Comparison of ENCODE assay signal across 9 cellular contexts in genomic region chr7:140640727-140641531, GRCh38. TPM values are rescaled to one million over a fixed set of nuclear protein-coding genes. Genes with fewer than 3 reads are reported as not detected.
DNase-seq lines count a peak whose midpoint lies in the region; ATAC-seq and TF ChIP-seq lines count a peak whose summit lies in the region.
"Had no signal": no experiment of that assay in that cellular context is flagged by ENCODE, and none has a peak within 500 bp of the region (broad histone marks: within the 10 kb centered on the region; RNA-seq: fewer than 3 reads in every experiment).

A gene with protein sequence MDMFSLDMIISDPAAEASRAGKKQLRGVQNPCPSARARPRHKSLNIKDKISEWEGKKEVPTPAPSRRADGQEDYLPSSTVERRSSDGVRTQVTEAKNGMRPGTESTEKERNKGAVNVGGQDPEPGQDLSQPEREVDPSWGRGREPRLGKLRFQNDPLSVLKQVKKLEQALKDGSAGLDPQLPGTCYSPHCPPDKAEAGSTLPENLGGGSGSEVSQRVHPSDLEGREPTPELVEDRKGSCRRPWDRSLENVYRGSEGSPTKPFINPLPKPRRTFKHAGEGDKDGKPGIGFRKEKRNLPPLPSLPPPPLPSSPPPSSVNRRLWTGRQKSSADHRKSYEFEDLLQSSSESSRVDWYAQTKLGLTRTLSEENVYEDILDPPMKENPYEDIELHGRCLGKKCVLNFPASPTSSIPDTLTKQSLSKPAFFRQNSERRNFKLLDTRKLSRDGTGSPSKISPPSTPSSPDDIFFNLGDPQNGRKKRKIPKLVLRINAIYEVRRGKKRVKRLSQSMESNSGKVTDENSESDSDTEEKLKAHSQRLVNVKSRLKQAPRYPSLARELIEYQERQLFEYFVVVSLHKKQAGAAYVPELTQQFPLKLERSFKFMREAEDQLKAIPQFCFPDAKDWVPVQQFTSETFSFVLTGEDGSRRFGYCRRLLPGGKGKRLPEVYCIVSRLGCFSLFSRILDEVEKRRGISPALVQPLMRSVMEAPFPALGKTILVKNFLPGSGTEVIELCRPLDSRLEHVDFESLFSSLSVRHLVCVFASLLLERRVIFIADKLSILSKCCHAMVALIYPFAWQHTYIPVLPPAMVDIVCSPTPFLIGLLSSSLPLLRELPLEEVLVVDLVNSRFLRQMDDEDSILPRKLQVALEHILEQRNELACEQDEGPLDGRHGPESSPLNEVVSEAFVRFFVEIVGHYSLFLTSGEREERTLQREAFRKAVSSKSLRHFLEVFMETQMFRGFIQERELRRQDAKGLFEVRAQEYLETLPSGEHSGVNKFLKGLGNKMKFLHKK (minus strand): TSS chr7:140640813. CDS start chr7:140602397, 38,416 bp downstream.

- no peaks in the 10 kb centered on the region for H3K9me3 Mint-ChIP-seq in T-cell

- no peak for TF ChIP-seq CTCF in AG10803 (conservative IDR thresholded peaks at IDR 0.05; ENCODE audit: low read length)

- peak in 3 of 4 experiments; percentile 10 to 52 (median 34) for ATAC-seq in T-cell (replicated peaks in 1 of 4)

- peaks cover 59 to 66% of the 10 kb centered on the region in 2 donors for H3K27me3 Mint-ChIP-seq in T-cell

- POLR2A ChIA-PET in HEK293T (lab: Yijun Ruan, JAX) (interaction anchor here (0.6 to 1.5 kb wide), 5 partner anchors 12 to 163 kb away, joined by 3 to 5 read pairs (median 3); no protein-coding TSS in a partner anchor), T-cell (lab: Charles Lee) (no interaction called here)

- H3K4me1 Mint-ChIP-seq in T-cell, result peaks cover 15 to 24% (median 21%) of the 10 kb centered on the region in 3 donors

- peak within 1 kb of the TSS in 1 of 2 donors; percentile 40 for H3K27ac Mint-ChIP-seq in T-cell

- CTCF ChIA-PET in HEK293T (lab: Yijun Ruan, JAX) (no interaction called here), T-cell (lab: Charles Lee) (interaction anchor here in 1 of 2 donors (0.6 kb wide), 2 partner anchors 75 to 910 kb away, joined by 3 to 4 read pairs; no protein-coding TSS in a partner anchor)

- peak within 1 kb of the TSS; percentile 55 for H3K4me3 ChIP-seq in AG10803 (ENCODE audit: low read length)

- DNase-seq in AG10803 (ENCODE audit: low read depth), result peak; percentile 34
- peak; percentile 81 for DNase-seq in HEK293T (ENCODE audit: extremely low spot score)
- DNase-seq in T-cell, result peak in 2 of 34 experiments; percentile 4 to 5
- peak; percentile 59 for DNase-seq in epidermal melanocyte (ENCODE audit: insufficient read length, low spot score)
- peak; percentile 78 for DNase-seq in medulla oblongata (ENCODE audit: extremely low spot score)
- peak; percentile 76 for DNase-seq in superior temporal gyrus (ENCODE audit: extremely low spot score)
- DNase-seq in NCI-H2029 (lab: John Stamatoyannopoulos, UW), result no peak
- no peak for DNase-seq in DMS153 (lab: John Stamatoyannopoulos, UW)

- peak within 1 kb of the TSS; percentile 83 to 88 (median 84) for H3K4me3 Mint-ChIP-seq in T-cell

- H3K36me3 Mint-ChIP-seq in T-cell, result no peaks in the 10 kb centered on the region

TF ChIP-seq in HEK293T, 16 proteins besides CTCF, POLR2A, EP300 and RAD21:
- peak; percentile 86 for TF ChIP-seq L3MBTL2 (conservative IDR thresholded peaks at IDR 0.05)
- TF ChIP-seq FOXA1 (IDR thresholded peaks at IDR 0.05), result no peak
- peak; percentile 85; the same call in 1 of the 2 replicates for TF ChIP-seq HDGF (IDR thresholded peaks at IDR 0.05; ENCODE audit: borderline replicate concordance)
- no peak for TF ChIP-seq BHLHE40 (IDR thresholded peaks at IDR 0.05; ENCODE audit: borderline replicate concordance)
TF ChIP-seq in HEK293T: peak in this region for 2.

RNA-seq across cellular contexts. Expression of the gene that starts here (rescaled TPM):
- total RNA-seq in T-cell, result under 1 TPM in 1 of 5 donors, not detected in 4; 0.09 TPM
- total RNA-seq: mononuclear cell had no signal

Comparison
In these comparisons a context has a peak if more than half of its experiments do, and no peak if none do; other contexts are left out.
1. Peak in ATAC-seq in T-cell; RNA of the gene not detected or under 1 TPM.
2. DNase-seq: peak in AG10803 (single experiment), HEK293T (single experiment), epidermal melanocyte (single experiment), medulla oblongata (single experiment) and superior temporal gyrus (single experiment); none in NCI-H2029 (single experiment) and DMS153 (single experiment).